In genomic region chr5:64769856-64770255, GRCh38 we compare ENCODE assay signal across 9 cellular contexts. TPM values are rescaled to one million over a fixed set of nuclear protein-coding genes. Genes with fewer than 3 reads are reported as not detected.
A peak's percentile ranks its signal among the peaks of the same experiment; 100 is the strongest.
DNase-seq lines count a peak whose midpoint lies in the region; ATAC-seq and TF ChIP-seq lines count a peak whose summit lies in the region.
"Had no signal": no experiment of that assay in that cellular context is flagged by ENCODE, and none has a peak within 500 bp of the region (broad histone marks: within the 10 kb centered on the region; RNA-seq: fewer than 3 reads in every experiment).

No MANE protein-coding gene starts in this region.

- CTCF ChIA-PET in CD4-positive, alpha-beta T cell (lab: Charles Lee), result no interaction called here

- H3K4me1 Mint-ChIP-seq in CD4-positive, alpha-beta T cell (ENCODE audit: low read depth), result peaks cover 76% of the 10 kb centered on the region
- peaks cover 40% of the 10 kb centered on the region for H3K4me1 Mint-ChIP-seq in neural crest cell

- no peak for TF ChIP-seq CTCF in CD4-positive, alpha-beta T cell (IDR thresholded peaks at IDR 0.05)
- TF ChIP-seq CTCF in NB4 (IDR thresholded peaks at IDR 0.05; ENCODE audit: low read depth, low read length), result no peak
- no peak for TF ChIP-seq CTCF in neural crest cell (conservative IDR thresholded peaks at IDR 0.05)

- H3K4me1 ChIP-seq in effector memory CD4-positive, alpha-beta T cell (ENCODE audit: control insufficient read depth, insufficient read depth, low read length, poor library complexity, severe bottlenecking), result peaks cover 20% of the 10 kb centered on the region

- no peaks in the 10 kb centered on the region for H3K9me3 Mint-ChIP-seq in CD4-positive, alpha-beta T cell
- H3K9me3 Mint-ChIP-seq in neural crest cell, result no peaks in the 10 kb centered on the region

- no peak for DNase-seq in CD4-positive, alpha-beta T cell
- DNase-seq in NB4 (ENCODE audit: low read depth) (no peak), neural crest cell (ENCODE audit: low read depth, low spot score) (no peak), NCI-H2107 treated with DMSO at 0.1 percent for 48 hours (lab: John Stamatoyannopoulos, UW; ENCODE audit: unreplicated experiment) (no peak), NCI-H1048 (lab: John Stamatoyannopoulos, UW) (no peak), NCI-H146 treated with DMSO at 0.1 percent for 48 hours (lab: John Stamatoyannopoulos, UW; ENCODE audit: unreplicated experiment) (no peak), GDM1 (lab: John Stamatoyannopoulos, UW) (no peak)
- no peak for DNase-seq in effector memory CD4-positive, alpha-beta T cell
- DNase-seq: hypothalamus had no signal

- peak overlapping the region; percentile 89 for H3K4me3 ChIP-seq in NB4 (ENCODE audit: low read depth, low read length)
- H3K4me3 ChIP-seq in effector memory CD4-positive, alpha-beta T cell (ENCODE audit: insufficient read depth, low read depth, low read length, poor library complexity, severe bottlenecking), result peak overlapping the region; percentile 96

- H3K36me3 Mint-ChIP-seq in CD4-positive, alpha-beta T cell (ENCODE audit: low read depth), result peaks cover 20% of the 10 kb centered on the region
- peaks cover 5% of the 10 kb centered on the region for H3K36me3 Mint-ChIP-seq in neural crest cell (ENCODE audit: low read depth)

- no peak for ATAC-seq in CD4-positive, alpha-beta T cell (ENCODE audit: poor library complexity)

- H3K27ac ChIP-seq in CD4-positive, alpha-beta T cell (ENCODE audit: low read depth, low read length), result no peak overlapping the region
- no peak overlapping the region for H3K27ac ChIP-seq in effector memory CD4-positive, alpha-beta T cell (ENCODE audit: insufficient read depth, low read length, poor library complexity, severe bottlenecking)

- peak overlapping the region; percentile 96 for H3K4me3 Mint-ChIP-seq in CD4-positive, alpha-beta T cell
- H3K4me3 Mint-ChIP-seq in neural crest cell, result peak overlapping the region; percentile 100

- TF ChIP-seq POLR2A in NB4 (IDR thresholded peaks at IDR 0.05; ENCODE audit: extremely low read depth, insufficient read length), result no peak

- no peaks in the 10 kb centered on the region for H3K27me3 Mint-ChIP-seq in CD4-positive, alpha-beta T cell
- H3K27me3 Mint-ChIP-seq in neural crest cell (ENCODE audit: low read depth), result no peaks in the 10 kb centered on the region

- no peaks in the 10 kb centered on the region for H3K36me3 ChIP-seq in effector memory CD4-positive, alpha-beta T cell (ENCODE audit: control insufficient read depth, insufficient read depth, low read length)

- H3K27me3 ChIP-seq in CD4-positive, alpha-beta T cell (ENCODE audit: control insufficient read depth, insufficient read depth, low read length), result no peaks in the 10 kb centered on the region
- H3K27me3 ChIP-seq in effector memory CD4-positive, alpha-beta T cell (replicated peaks; ENCODE audit: control insufficient read depth, insufficient read depth, low read length, poor library complexity, severe bottlenecking), result no peaks in the 10 kb centered on the region

- POLR2A ChIA-PET in CD4-positive, alpha-beta T cell (lab: Charles Lee), result interaction anchor here (2.4 to 3.3 kb wide), 2 partner anchors 712 to 792 kb away, joined by 9 to 29 read pairs; partner anchors contain the start of genes ADAMTS6, CENPK and PPWD1

- H3K9me3 ChIP-seq in CD4-positive, alpha-beta T cell (ENCODE audit: control insufficient read depth, low read length), result no peaks in the 10 kb centered on the region
- no peaks in the 10 kb centered on the region for H3K9me3 ChIP-seq in effector memory CD4-positive, alpha-beta T cell (ENCODE audit: control insufficient read depth, low read length)

- peak overlapping the region; percentile 89 for H3K27ac Mint-ChIP-seq in CD4-positive, alpha-beta T cell
- H3K27ac Mint-ChIP-seq in neural crest cell (ENCODE audit: unreplicated experiment), result no peak overlapping the region

- intact Hi-C loops in CD4-positive, alpha-beta T cell (cut with DNase I, micrococcal nuclease), result no loop called here

RNA-seq across cellular contexts. Expression of gene CWC27, which starts 1.1 kb away (rescaled TPM):
- total RNA-seq in CD4-positive, alpha-beta T cell, result 10 to 100 TPM; 14.2 to 14.5 TPM
- total RNA-seq in neural crest cell, result 29.4 and 36.5 TPM in 2 replicates

RNA-seq across cellular contexts. Expression of gene SREK1IP1, which starts 1.4 kb away (rescaled TPM):
- total RNA-seq in CD4-positive, alpha-beta T cell, result 10 to 100 TPM; 18.4 to 21.4 TPM
- 26.4 and 28.6 TPM in 2 replicates for total RNA-seq in neural crest cell
